30 cellular contexts compared by ENCODE assay signal in the genomic region with DNA sequence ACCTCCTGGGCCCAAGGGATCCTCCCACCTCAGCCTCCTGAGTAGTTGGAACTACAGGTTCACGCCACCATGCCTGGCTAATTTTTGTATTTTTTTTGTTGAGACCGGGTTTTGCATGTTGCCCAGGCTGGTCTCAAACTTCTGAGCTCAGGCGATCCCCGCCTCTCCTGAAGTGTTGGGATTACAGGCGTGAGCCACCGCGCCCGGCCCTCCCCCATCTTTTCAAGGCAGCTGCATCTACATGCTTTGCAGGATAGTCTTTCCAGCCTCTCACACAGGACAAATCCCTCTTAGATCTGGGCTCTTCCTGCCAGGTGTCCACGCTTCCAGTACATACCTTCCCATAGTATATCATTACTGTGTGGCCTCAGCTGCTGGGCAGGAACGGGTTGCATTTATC. TPM values are rescaled to one million over a fixed set of nuclear protein-coding genes. Genes with fewer than 3 reads are reported as not detected.
DNase-seq lines count a peak whose midpoint lies in the region; TF ChIP-seq lines count a peak whose summit lies in the region.
"Had no signal": no experiment of that assay in that cellular context is flagged by ENCODE, and none has a peak within 500 bp of the region (broad histone marks: within the 10 kb centered on the region; RNA-seq: fewer than 3 reads in every experiment).

No MANE protein-coding gene starts in this region.

- H3K36me3 ChIP-seq in SJCRH30, result no peaks in the 10 kb centered on the region
- H3K36me3 ChIP-seq in BE2C, result no peaks in the 10 kb centered on the region
- H3K36me3 ChIP-seq: cardiac muscle cell, heart right ventricle, right atrium auricular region had no signal

- H3K9me3 Mint-ChIP-seq in nephron, result no peaks in the 10 kb centered on the region
- H3K9me3 Mint-ChIP-seq in activated CD4-positive, alpha-beta memory T cell treated with anti-CD3 and anti-CD28 coated beads, Interleukin-2, amount 10 ng/mL, durations not matched to agents 7 days and 5 days, result no peaks in the 10 kb centered on the region
- H3K9me3 Mint-ChIP-seq: CD8-positive, alpha-beta T cell; T-helper 1 cell treated with Interleukin-12 subunit alpha and Interleukin-12 subunit beta and Interleukin-4 antibody, amounts not matched to agents 30 μg/mL and 1 μg/mL, for 36 hours had no signal

- H3K27me3 ChIP-seq in SJCRH30 (0 out of 2 replicates have a peak, but pooled peaks cover 4% of the 10 kb centered on the region), BE2C (no peaks in the 10 kb centered on the region)
- H3K27me3 ChIP-seq: cardiac muscle cell, heart right ventricle, right atrium auricular region had no signal

- POLR2A ChIA-PET in activated CD4-positive, alpha-beta memory T cell treated with anti-CD3 and anti-CD28 coated beads, Interleukin-2, amount 10 ng/mL, durations not matched to agents 7 days and 5 days (lab: Charles Lee), result no interaction called here

- TF ChIP-seq CTCF in nephron (IDR thresholded peaks at IDR 0.05; ENCODE audit: unreplicated experiment in 3 of 3), result no peak
- no peak for TF ChIP-seq CTCF in BE2C (IDR thresholded peaks at IDR 0.05; ENCODE audit: low read depth, low read length)

- peaks cover 33% of the 10 kb centered on the region for H3K4me1 ChIP-seq in SJCRH30
- peaks cover 7% of the 10 kb centered on the region for H3K4me1 ChIP-seq in BE2C
- H3K4me1 ChIP-seq: foreskin keratinocyte, parathyroid adenoma had no signal

- peaks cover 15% of the 10 kb centered on the region for H3K27me3 Mint-ChIP-seq in nephron (ENCODE audit: low read depth)
- H3K27me3 Mint-ChIP-seq in activated CD4-positive, alpha-beta memory T cell treated with anti-CD3 and anti-CD28 coated beads, Interleukin-2, amount 10 ng/mL, durations not matched to agents 7 days and 5 days, result peaks cover 5% of the 10 kb centered on the region

- no peak overlapping the region for H3K4me3 Mint-ChIP-seq in nephron
- H3K4me3 Mint-ChIP-seq in activated CD4-positive, alpha-beta memory T cell treated with anti-CD3 and anti-CD28 coated beads, Interleukin-2, amount 10 ng/mL, durations not matched to agents 7 days and 5 days, result no peak overlapping the region
- H3K4me3 Mint-ChIP-seq: activated naive CD8-positive, alpha-beta T cell; CD8-positive, alpha-beta T cell; T-helper 1 cell treated with Interleukin-12 subunit alpha and Interleukin-12 subunit beta and Interleukin-4 antibody, amounts not matched to agents 30 μg/mL and 1 μg/mL, for 36 hours had no signal

- H3K9me3 ChIP-seq in SJCRH30 (replicated peaks) (no peaks in the 10 kb centered on the region), BE2C (no peaks in the 10 kb centered on the region)
- H3K9me3 ChIP-seq: heart right ventricle, right atrium auricular region had no signal

- DNase-seq in NCI-H2107 treated with DMSO at 0.1 percent for 48 hours (lab: John Stamatoyannopoulos, UW; ENCODE audit: unreplicated experiment), result peak; percentile 32
- no peak for DNase-seq in NCI-H2107 (lab: John Stamatoyannopoulos, UW)
- peak; percentile 74 for DNase-seq in COLO668 (lab: John Stamatoyannopoulos, UW; ENCODE audit: unreplicated experiment)
- DNase-seq in SJCRH30, result peak; percentile 56 to 60
- no peak for DNase-seq in BE2C
- DNase-seq in GF-D8 (lab: John Stamatoyannopoulos, UW), result no peak
- no peak for DNase-seq in activated CD4-positive, alpha-beta memory T cell treated with anti-CD3 and anti-CD28 coated beads, Interleukin-2, amount 10 ng/mL, durations not matched to agents 7 days and 5 days
- DNase-seq: 8988T; activated T-cell treated with anti-CD3 and anti-CD28 coated beads for 4 hours; CD8-positive, alpha-beta T cell; foreskin keratinocyte; heart right ventricle; NCI-H187; NCI-H446 treated with DMSO at 0.1 percent for 48 hours; stimulated activated CD4-positive, alpha-beta T cell treated with anti-CD3 and anti-CD28 coated beads, Interleukin-2, amount 100 ng/mL, for 48 hours; substantia nigra had no signal

- peak overlapping the region; percentile 21 to 80 (median 72) for H3K27ac Mint-ChIP-seq in nephron
- H3K27ac Mint-ChIP-seq in activated CD4-positive, alpha-beta memory T cell treated with anti-CD3 and anti-CD28 coated beads, Interleukin-2, amount 10 ng/mL, durations not matched to agents 7 days and 5 days, result no peak overlapping the region
- H3K27ac Mint-ChIP-seq: activated naive CD8-positive, alpha-beta T cell; CD8-positive, alpha-beta T cell; T-helper 1 cell treated with Interleukin-12 subunit alpha and Interleukin-12 subunit beta and Interleukin-4 antibody, amounts not matched to agents 30 μg/mL and 1 μg/mL, for 36 hours had no signal

- no peaks in the 10 kb centered on the region for H3K36me3 Mint-ChIP-seq in nephron (ENCODE audit: low read depth)
- no peaks in the 10 kb centered on the region for H3K36me3 Mint-ChIP-seq in activated CD4-positive, alpha-beta memory T cell treated with anti-CD3 and anti-CD28 coated beads, Interleukin-2, amount 10 ng/mL, durations not matched to agents 7 days and 5 days (ENCODE audit: low read depth)
- H3K36me3 Mint-ChIP-seq: activated naive CD8-positive, alpha-beta T cell; CD8-positive, alpha-beta T cell had no signal

- peaks cover 80% of the 10 kb centered on the region for H3K4me1 Mint-ChIP-seq in nephron
- no peaks in the 10 kb centered on the region for H3K4me1 Mint-ChIP-seq in activated CD4-positive, alpha-beta memory T cell treated with anti-CD3 and anti-CD28 coated beads, Interleukin-2, amount 10 ng/mL, durations not matched to agents 7 days and 5 days

- CTCF ChIA-PET in activated CD4-positive, alpha-beta memory T cell treated with anti-CD3 and anti-CD28 coated beads, Interleukin-2, amount 10 ng/mL, durations not matched to agents 7 days and 5 days (lab: Charles Lee), result interaction anchor here (0.9 kb wide), 1 partner anchor 14 kb away, joined by 3 read pairs; no protein-coding TSS in a partner anchor

- 0 out of 2 replicates have a peak overlapping the region, but pooled peaks have one; percentile 0 for H3K27ac ChIP-seq in SJCRH30
- H3K27ac ChIP-seq: cardiac muscle cell, foreskin keratinocyte, parathyroid adenoma had no signal

- H3K4me3 ChIP-seq in SJCRH30 (no peak overlapping the region), BE2C (ENCODE audit: low read depth, low read length) (no peak overlapping the region)
- H3K4me3 ChIP-seq: cardiac muscle cell, right atrium auricular region had no signal

RNA-seq across cellular contexts. Expression of gene C11orf96, which starts 49.7 kb away (rescaled TPM):
- 2.1 and 3.4 TPM in 2 replicates for total RNA-seq in SJCRH30 (2014; rRNA removed; shearing (Covaris generic))
- polyA plus RNA-seq in BE2C (2012; ENCODE audit: insufficient read depth, insufficient read length, low read depth), result 125 TPM
- under 1 TPM in 1 of 2 experiments, not detected in 1; 0.20 TPM for total RNA-seq in activated CD4-positive, alpha-beta memory T cell treated with anti-CD3 and anti-CD28 coated beads, Interleukin-2, amount 10 ng/mL, durations not matched to agents 7 days and 5 days
- total RNA-seq: foreskin keratinocyte, HepG2 had no signal
- polyA plus RNA-seq: foreskin keratinocyte had no signal

RNA-seq across cellular contexts. Expression of gene ACCSL, which starts 55.6 kb away (rescaled TPM):
- total RNA-seq in SJCRH30 (2014; rRNA removed; shearing (Covaris generic)), result not detected in 2 replicates
- not detected for polyA plus RNA-seq in BE2C (2012; ENCODE audit: insufficient read depth, insufficient read length, low read depth)
- total RNA-seq in activated CD4-positive, alpha-beta memory T cell treated with anti-CD3 and anti-CD28 coated beads, Interleukin-2, amount 10 ng/mL, durations not matched to agents 7 days and 5 days, result not detected
- total RNA-seq: cardiac muscle cell; CD8-positive, alpha-beta T cell; esophagus mucosa; foreskin keratinocyte; heart right ventricle; HepG2; kidney epithelial cell; lung microvascular endothelial cell; mucosa of gallbladder; right atrium auricular region; RPMI7951; urinary bladder had no signal
- polyA plus RNA-seq: cardiac muscle cell, foreskin keratinocyte, heart right ventricle, HepG2, neural cell, urinary bladder had no signal

Comparison
In these comparisons a context has a peak if more than half of its experiments do, and no peak if none do; other contexts are left out.
1. DNase-seq: peak in NCI-H2107 treated with DMSO at 0.1 percent for 48 hours (single experiment), COLO668 (single experiment) and SJCRH30 (2 of 2); none in NCI-H2107 (single experiment), BE2C (single experiment), GF-D8 (single experiment) and activated CD4-positive, alpha-beta memory T cell treated with anti-CD3 and anti-CD28 coated beads, Interleukin-2, amount 10 ng/mL, durations not matched to agents 7 days and 5 days (single experiment).